1 cellular context compared by ENCODE assay signal in the genomic region with DNA sequence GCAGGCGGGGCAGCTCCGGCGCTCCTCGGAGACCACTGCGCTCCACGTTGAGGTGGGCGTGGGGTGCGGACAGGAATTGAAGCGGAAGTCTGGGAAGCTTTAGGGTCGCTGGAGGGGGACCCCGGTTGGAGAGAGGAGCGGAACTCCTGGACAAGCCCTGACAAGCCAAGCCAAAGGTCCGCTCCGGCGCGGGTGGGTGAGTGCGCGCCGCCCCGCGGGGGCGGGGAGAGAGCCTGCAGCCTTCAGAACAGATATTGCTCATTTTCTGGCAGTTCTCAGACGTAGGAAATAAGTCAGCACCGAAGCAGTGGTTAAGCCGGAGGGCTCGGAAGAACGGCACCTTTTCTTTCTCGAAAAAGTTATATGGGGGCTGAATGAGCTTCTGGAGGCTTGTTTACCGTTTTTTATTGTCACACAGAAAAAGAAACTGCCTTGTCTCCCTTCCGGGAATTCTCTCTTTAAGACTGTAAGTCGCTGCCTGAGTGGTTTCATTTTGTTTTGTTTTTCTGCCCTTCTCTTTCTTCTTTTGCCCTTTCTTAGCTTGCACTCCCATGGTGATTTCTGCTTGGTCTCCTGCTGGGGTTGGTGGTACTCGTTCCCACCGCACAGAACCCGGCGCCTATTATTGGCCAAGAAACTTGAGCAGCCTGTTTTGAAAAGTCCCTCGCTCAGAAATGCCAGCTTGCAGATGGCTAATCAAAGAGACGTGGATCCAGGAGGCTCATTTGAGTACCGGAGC.
A peak's percentile ranks its signal among the peaks of the same experiment; 100 is the strongest.
TF ChIP-seq lines count a peak whose summit lies in the region.

No MANE protein-coding gene starts in this region.

TF ChIP-seq in HEK293, 187 proteins besides CTCF, POLR2A, EP300 and RAD21 (continued from another document and continues in another):
- TF ChIP-seq ZBTB7A (tag by site-specific recombination; IDR thresholded peaks at IDR 0.05; ENCODE audit: low read depth) (no peak; the same call in 1 of the 2 replicates), ZNF555 (tag by site-specific recombination; conservative IDR thresholded peaks at IDR 0.05) (no peak), ZFP37 (tag by site-specific recombination; IDR thresholded peaks at IDR 0.05) (0 out of 2 replicates have a peak, but pooled peaks have one; percentile 8), ZNF561 (tag by site-specific recombination; IDR thresholded peaks at IDR 0.05; ENCODE audit: borderline replicate concordance) (peak; percentile 28), KLF9 (tag by site-specific recombination; IDR thresholded peaks at IDR 0.05; ENCODE audit: low read depth) (peak; percentile 69), ZNF341 (tag by site-specific recombination; IDR thresholded peaks at IDR 0.05; ENCODE audit: low read depth) (peak; percentile 51), ZNF335 (tag by site-specific recombination; conservative IDR thresholded peaks at IDR 0.05) (peak; percentile 85), WT1 (tag by site-specific recombination; IDR thresholded peaks at IDR 0.05) (no peak), BCL11B (tag by site-specific recombination; IDR thresholded peaks at IDR 0.05; ENCODE audit: low read depth) (peak; percentile 31; the same call in 1 of the 2 replicates), ZNF121 (tag by site-specific recombination; IDR thresholded peaks at IDR 0.05) (no peak), SP3 (tag by site-specific recombination; IDR thresholded peaks at IDR 0.05) (0 out of 2 replicates have a peak, but pooled peaks have one; percentile 11), ZNF785 (tag by site-specific recombination; IDR thresholded peaks at IDR 0.05) (0 out of 2 replicates have a peak, but pooled peaks have one; percentile 43), FEZF1 (tag by site-specific recombination; IDR thresholded peaks at IDR 0.05) (peak; percentile 77), ZNF610 (tag by site-specific recombination; IDR thresholded peaks at IDR 0.05; ENCODE audit: borderline replicate concordance) (peak; percentile 61; the same call in 1 of the 2 replicates), GLIS2 (tag by site-specific recombination; IDR thresholded peaks at IDR 0.05) (peak; percentile 69), PRDM1 (tag by site-specific recombination; IDR thresholded peaks at IDR 0.05) (peak; percentile 91), ZSCAN30 (tag by site-specific recombination; IDR thresholded peaks at IDR 0.05) (peak; percentile 83; the same call in 1 of the 2 replicates), ZNF37A (tag by site-specific recombination; IDR thresholded peaks at IDR 0.05) (0 out of 2 replicates have a peak, but pooled peaks have one; percentile 1), ZNF658 (tag by site-specific recombination; IDR thresholded peaks at IDR 0.05) (no peak), ZNF174 (tag by site-specific recombination; IDR thresholded peaks at IDR 0.05) (no peak), ZNF302 (tag by site-specific recombination; IDR thresholded peaks at IDR 0.05; ENCODE audit: low read depth) (no peak), SALL2 (tag by site-specific recombination; IDR thresholded peaks at IDR 0.05; ENCODE audit: borderline replicate concordance) (no peak), ZFP41 (tag by site-specific recombination; IDR thresholded peaks at IDR 0.05; ENCODE audit: borderline replicate concordance) (no peak), ZBTB1 (tag by site-specific recombination; IDR thresholded peaks at IDR 0.05) (no peak), GLIS1 (tag by site-specific recombination; IDR thresholded peaks at IDR 0.05) (peak; percentile 64; the same call in 1 of the 2 replicates), ZBTB8A (tag by site-specific recombination; IDR thresholded peaks at IDR 0.05) (peak; percentile 20; the same call in 1 of the 2 replicates), ZFP3 (tag by site-specific recombination; IDR thresholded peaks at IDR 0.05; ENCODE audit: low read depth) (peak; percentile 23; the same call in 1 of the 2 replicates), ZFHX2 (tag by site-specific recombination; conservative IDR thresholded peaks at IDR 0.05) (peak; percentile 84), ZNF239 (tag by site-specific recombination; IDR thresholded peaks at IDR 0.05) (no peak), KLF10 (tag by site-specific recombination; IDR thresholded peaks at IDR 0.05) (no peak), SCRT2 (tag by site-specific recombination; IDR thresholded peaks at IDR 0.05) (no peak), ZBTB48 (tag by site-specific recombination; IDR thresholded peaks at IDR 0.05) (peak; percentile 13; the same call in 1 of the 2 replicates), ZIC2 (tag by site-specific recombination; IDR thresholded peaks at IDR 0.05) (peak; percentile 57; the same call in 1 of the 2 replicates), SP2 (tag by site-specific recombination; IDR thresholded peaks at IDR 0.05) (0 out of 2 replicates have a peak, but pooled peaks have one; percentile 11)
- TF ChIP-seq, protein P1, sequence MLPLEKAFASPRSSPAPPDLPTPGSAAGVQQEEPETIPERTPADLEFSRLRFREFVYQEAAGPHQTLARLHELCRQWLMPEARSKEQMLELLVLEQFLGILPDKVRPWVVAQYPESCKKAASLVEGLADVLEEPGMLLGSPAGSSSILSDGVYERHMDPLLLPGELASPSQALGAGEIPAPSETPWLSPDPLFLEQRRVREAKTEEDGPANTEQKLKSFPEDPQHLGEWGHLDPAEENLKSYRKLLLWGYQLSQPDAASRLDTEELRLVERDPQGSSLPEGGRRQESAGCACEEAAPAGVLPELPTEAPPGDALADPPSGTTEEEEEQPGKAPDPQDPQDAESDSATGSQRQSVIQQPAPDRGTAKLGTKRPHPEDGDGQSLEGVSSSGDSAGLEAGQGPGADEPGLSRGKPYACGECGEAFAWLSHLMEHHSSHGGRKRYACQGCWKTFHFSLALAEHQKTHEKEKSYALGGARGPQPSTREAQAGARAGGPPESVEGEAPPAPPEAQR (tag by site-specific recombination; IDR thresholded peaks at IDR 0.05) = no peak
- TF ChIP-seq, protein P2, sequence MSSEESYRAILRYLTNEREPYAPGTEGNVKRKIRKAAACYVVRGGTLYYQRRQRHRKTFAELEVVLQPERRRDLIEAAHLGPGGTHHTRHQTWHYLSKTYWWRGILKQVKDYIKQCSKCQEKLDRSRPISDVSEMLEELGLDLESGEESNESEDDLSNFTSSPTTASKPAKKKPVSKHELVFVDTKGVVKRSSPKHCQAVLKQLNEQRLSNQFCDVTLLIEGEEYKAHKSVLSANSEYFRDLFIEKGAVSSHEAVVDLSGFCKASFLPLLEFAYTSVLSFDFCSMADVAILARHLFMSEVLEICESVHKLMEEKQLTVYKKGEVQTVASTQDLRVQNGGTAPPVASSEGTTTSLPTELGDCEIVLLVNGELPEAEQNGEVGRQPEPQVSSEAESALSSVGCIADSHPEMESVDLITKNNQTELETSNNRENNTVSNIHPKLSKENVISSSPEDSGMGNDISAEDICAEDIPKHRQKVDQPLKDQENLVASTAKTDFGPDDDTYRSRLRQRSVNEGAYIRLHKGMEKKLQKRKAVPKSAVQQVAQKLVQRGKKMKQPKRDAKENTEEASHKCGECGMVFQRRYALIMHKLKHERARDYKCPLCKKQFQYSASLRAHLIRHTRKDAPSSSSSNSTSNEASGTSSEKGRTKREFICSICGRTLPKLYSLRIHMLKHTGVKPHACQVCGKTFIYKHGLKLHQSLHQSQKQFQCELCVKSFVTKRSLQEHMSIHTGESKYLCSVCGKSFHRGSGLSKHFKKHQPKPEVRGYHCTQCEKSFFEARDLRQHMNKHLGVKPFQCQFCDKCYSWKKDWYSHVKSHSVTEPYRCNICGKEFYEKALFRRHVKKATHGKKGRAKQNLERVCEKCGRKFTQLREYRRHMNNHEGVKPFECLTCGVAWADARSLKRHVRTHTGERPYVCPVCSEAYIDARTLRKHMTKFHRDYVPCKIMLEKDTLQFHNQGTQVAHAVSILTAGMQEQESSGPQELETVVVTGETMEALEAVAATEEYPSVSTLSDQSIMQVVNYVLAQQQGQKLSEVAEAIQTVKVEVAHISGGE (tag by site-specific recombination; conservative IDR thresholded peaks at IDR 0.05; ENCODE audit: low read depth) = peak; percentile 43; the same call in 1 of the 2 replicates
- TF ChIP-seq, protein P3, sequence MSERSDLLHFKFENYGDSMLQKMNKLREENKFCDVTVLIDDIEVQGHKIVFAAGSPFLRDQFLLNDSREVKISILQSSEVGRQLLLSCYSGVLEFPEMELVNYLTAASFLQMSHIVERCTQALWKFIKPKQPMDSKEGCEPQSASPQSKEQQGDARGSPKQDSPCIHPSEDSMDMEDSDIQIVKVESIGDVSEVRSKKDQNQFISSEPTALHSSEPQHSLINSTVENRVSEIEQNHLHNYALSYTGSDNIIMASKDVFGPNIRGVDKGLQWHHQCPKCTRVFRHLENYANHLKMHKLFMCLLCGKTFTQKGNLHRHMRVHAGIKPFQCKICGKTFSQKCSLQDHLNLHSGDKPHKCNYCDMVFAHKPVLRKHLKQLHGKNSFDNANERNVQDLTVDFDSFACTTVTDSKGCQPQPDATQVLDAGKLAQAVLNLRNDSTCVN (tag by site-specific recombination; optimal IDR thresholded peaks at IDR 0.05) = peak; percentile 79
- TF ChIP-seq, protein P4, sequence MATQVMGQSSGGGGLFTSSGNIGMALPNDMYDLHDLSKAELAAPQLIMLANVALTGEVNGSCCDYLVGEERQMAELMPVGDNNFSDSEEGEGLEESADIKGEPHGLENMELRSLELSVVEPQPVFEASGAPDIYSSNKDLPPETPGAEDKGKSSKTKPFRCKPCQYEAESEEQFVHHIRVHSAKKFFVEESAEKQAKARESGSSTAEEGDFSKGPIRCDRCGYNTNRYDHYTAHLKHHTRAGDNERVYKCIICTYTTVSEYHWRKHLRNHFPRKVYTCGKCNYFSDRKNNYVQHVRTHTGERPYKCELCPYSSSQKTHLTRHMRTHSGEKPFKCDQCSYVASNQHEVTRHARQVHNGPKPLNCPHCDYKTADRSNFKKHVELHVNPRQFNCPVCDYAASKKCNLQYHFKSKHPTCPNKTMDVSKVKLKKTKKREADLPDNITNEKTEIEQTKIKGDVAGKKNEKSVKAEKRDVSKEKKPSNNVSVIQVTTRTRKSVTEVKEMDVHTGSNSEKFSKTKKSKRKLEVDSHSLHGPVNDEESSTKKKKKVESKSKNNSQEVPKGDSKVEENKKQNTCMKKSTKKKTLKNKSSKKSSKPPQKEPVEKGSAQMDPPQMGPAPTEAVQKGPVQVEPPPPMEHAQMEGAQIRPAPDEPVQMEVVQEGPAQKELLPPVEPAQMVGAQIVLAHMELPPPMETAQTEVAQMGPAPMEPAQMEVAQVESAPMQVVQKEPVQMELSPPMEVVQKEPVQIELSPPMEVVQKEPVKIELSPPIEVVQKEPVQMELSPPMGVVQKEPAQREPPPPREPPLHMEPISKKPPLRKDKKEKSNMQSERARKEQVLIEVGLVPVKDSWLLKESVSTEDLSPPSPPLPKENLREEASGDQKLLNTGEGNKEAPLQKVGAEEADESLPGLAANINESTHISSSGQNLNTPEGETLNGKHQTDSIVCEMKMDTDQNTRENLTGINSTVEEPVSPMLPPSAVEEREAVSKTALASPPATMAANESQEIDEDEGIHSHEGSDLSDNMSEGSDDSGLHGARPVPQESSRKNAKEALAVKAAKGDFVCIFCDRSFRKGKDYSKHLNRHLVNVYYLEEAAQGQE (tag by site-specific recombination; IDR thresholded peaks at IDR 0.05) = 0 out of 2 replicates have a peak, but pooled peaks have one; percentile 3
- TF ChIP-seq, protein P5, sequence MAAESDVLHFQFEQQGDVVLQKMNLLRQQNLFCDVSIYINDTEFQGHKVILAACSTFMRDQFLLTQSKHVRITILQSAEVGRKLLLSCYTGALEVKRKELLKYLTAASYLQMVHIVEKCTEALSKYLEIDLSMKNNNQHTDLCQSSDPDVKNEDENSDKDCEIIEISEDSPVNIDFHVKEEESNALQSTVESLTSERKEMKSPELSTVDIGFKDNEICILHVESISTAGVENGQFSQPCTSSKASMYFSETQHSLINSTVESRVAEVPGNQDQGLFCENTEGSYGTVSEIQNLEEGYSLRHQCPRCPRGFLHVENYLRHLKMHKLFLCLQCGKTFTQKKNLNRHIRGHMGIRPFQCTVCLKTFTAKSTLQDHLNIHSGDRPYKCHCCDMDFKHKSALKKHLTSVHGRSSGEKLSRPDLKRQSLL (tag by site-specific recombination; IDR thresholded peaks at IDR 0.05) = 0 out of 2 replicates have a peak, but pooled peaks have one; percentile 39
- TF ChIP-seq, protein P6, sequence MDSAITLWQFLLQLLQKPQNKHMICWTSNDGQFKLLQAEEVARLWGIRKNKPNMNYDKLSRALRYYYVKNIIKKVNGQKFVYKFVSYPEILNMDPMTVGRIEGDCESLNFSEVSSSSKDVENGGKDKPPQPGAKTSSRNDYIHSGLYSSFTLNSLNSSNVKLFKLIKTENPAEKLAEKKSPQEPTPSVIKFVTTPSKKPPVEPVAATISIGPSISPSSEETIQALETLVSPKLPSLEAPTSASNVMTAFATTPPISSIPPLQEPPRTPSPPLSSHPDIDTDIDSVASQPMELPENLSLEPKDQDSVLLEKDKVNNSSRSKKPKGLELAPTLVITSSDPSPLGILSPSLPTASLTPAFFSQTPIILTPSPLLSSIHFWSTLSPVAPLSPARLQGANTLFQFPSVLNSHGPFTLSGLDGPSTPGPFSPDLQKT (IDR thresholded peaks at IDR 0.05; ENCODE audit: borderline replicate concordance, low read depth, low read length) = no peak
- TF ChIP-seq, protein P7, sequence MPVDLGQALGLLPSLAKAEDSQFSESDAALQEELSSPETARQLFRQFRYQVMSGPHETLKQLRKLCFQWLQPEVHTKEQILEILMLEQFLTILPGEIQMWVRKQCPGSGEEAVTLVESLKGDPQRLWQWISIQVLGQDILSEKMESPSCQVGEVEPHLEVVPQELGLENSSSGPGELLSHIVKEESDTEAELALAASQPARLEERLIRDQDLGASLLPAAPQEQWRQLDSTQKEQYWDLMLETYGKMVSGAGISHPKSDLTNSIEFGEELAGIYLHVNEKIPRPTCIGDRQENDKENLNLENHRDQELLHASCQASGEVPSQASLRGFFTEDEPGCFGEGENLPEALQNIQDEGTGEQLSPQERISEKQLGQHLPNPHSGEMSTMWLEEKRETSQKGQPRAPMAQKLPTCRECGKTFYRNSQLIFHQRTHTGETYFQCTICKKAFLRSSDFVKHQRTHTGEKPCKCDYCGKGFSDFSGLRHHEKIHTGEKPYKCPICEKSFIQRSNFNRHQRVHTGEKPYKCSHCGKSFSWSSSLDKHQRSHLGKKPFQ (tag by site-specific recombination; IDR thresholded peaks at IDR 0.05) = peak; percentile 78
- TF ChIP-seq, protein P8, sequence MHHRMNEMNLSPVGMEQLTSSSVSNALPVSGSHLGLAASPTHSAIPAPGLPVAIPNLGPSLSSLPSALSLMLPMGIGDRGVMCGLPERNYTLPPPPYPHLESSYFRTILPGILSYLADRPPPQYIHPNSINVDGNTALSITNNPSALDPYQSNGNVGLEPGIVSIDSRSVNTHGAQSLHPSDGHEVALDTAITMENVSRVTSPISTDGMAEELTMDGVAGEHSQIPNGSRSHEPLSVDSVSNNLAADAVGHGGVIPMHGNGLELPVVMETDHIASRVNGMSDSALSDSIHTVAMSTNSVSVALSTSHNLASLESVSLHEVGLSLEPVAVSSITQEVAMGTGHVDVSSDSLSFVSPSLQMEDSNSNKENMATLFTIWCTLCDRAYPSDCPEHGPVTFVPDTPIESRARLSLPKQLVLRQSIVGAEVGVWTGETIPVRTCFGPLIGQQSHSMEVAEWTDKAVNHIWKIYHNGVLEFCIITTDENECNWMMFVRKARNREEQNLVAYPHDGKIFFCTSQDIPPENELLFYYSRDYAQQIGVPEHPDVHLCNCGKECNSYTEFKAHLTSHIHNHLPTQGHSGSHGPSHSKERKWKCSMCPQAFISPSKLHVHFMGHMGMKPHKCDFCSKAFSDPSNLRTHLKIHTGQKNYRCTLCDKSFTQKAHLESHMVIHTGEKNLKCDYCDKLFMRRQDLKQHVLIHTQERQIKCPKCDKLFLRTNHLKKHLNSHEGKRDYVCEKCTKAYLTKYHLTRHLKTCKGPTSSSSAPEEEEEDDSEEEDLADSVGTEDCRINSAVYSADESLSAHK (tag by site-specific recombination; IDR thresholded peaks at IDR 0.05) = peak; percentile 47; the same call in 1 of the 2 replicates
